ENCODE assay signal across 8 cellular contexts in genomic region chr20:36092424-36093024, GRCh38.
DNase-seq lines count a peak whose midpoint lies in the region; TF ChIP-seq lines count a peak whose summit lies in the region.

No MANE protein-coding gene starts in this region.

- intact Hi-C loops in OCI-LY7 (cut with micrococcal nuclease; ENCODE audit: unreplicated experiment): loop anchor here (10.0 kb wide), 1 partner anchor 328 kb away; no protein-coding TSS in a partner anchor
- intact Hi-C loops in mammary epithelial cell (cut with micrococcal nuclease): loop anchor here (2.0 kb wide), 1 partner anchor 46 kb away; no protein-coding TSS in a partner anchor
- intact Hi-C loops in stomach (cut with DNase I; ENCODE audit: low total_unique reads): no loop called here
- intact Hi-C loops in posterior vena cava (cut with DNase I): loop anchor here in 1 of 2 donors (1.0 kb wide), 1 partner anchor 18 kb away; no protein-coding TSS in a partner anchor

- H3K36me3 ChIP-seq in OCI-LY7 (ENCODE audit: insufficient read depth, low read length) (no peaks in the 10 kb centered on the region), mammary epithelial cell (ENCODE audit: insufficient read depth, low read length) (no peaks in the 10 kb centered on the region), stomach (no peaks in the 10 kb centered on the region)

- CTCF ChIA-PET in OCI-LY7 (lab: Charles Lee; ENCODE audit: unreplicated experiment) (no interaction called here), mammary epithelial cell (lab: Charles Lee; ENCODE audit: low non-redundant PET) (no interaction called here)

- TF ChIP-seq EP300 in stomach (IDR thresholded peaks at IDR 0.05): no peak

- H3K4me1 ChIP-seq in OCI-LY7 (ENCODE audit: insufficient read depth, low read length, poor library complexity, severe bottlenecking): peaks cover 37% of the 10 kb centered on the region
- peaks cover 39% of the 10 kb centered on the region for H3K4me1 ChIP-seq in mammary epithelial cell (ENCODE audit: insufficient read depth, low read length)
- H3K4me1 ChIP-seq in stomach: peaks cover 33 to 55% (median 53%) of the 10 kb centered on the region in 4 donors

- in situ Hi-C loops in mammary epithelial cell (cut with MboI; ENCODE audit: low sequenced_read_pairs in 2 of 2): no loop called here

- H3K27me3 ChIP-seq in mammary epithelial cell (ENCODE audit: insufficient read depth, low read length): no peaks in the 10 kb centered on the region
- H3K27me3 ChIP-seq in stomach: peaks cover 0 to 31% (median 8%) of the 10 kb centered on the region in 3 donors

- H3K9me3 ChIP-seq in OCI-LY7 (ENCODE audit: low read length) (no peaks in the 10 kb centered on the region), mammary epithelial cell (replicated peaks; ENCODE audit: insufficient read depth, low read length) (no peaks in the 10 kb centered on the region), stomach (no peaks in the 10 kb centered on the region)

- BruUV-seq in OCI-LY7 (replicated peaks; lab: Mats Ljungman, UMichigan): no TSS peak
- BruUV-seq in mammary epithelial cell (replicated peaks; lab: Mats Ljungman, UMichigan): no TSS peak

- H3K79me2 ChIP-seq in OCI-LY7 (ENCODE audit: insufficient read depth, low read depth, low read length) (no peaks in the 10 kb centered on the region), mammary epithelial cell (ENCODE audit: insufficient read depth, low read length) (no peaks in the 10 kb centered on the region)

- no peak overlapping the region for H3K27ac ChIP-seq in OCI-LY7 (ENCODE audit: low read depth, low read length, poor library complexity, severe bottlenecking)
- H3K27ac ChIP-seq in mammary epithelial cell (ENCODE audit: insufficient read depth, low read depth, low read length): no peak overlapping the region
- H3K27ac ChIP-seq in stomach: peak overlapping the region; percentile 79 to 96 (median 90)

- peak overlapping the region; percentile 80 for H3K4me2 ChIP-seq in OCI-LY7 (ENCODE audit: low read length)
- H3K4me2 ChIP-seq in mammary epithelial cell (ENCODE audit: insufficient read depth, low read depth, low read length): peak overlapping the region; percentile 95

- no peak for TF ChIP-seq CTCF in GM10266 (IDR thresholded peaks at IDR 0.05; ENCODE audit: control insufficient read depth, insufficient read depth, low read depth, missing control alignments)
- TF ChIP-seq CTCF in OCI-LY7 (conservative IDR thresholded peaks at IDR 0.05; ENCODE audit: low read length): no peak
- TF ChIP-seq CTCF in mammary epithelial cell (conservative IDR thresholded peaks at IDR 0.05 in 1 of 2, IDR thresholded peaks at IDR 0.05 in 1 of 2; ENCODE audit: extremely low read depth in 1 of 2, insufficient read depth in 1 of 2, low read depth in 1 of 2, low read length in 2 of 2): no peak
- no peak for TF ChIP-seq CTCF in stomach (IDR thresholded peaks at IDR 0.05)

- H2AFZ ChIP-seq in OCI-LY7 (ENCODE audit: low read length): peak overlapping the region; percentile 62; the same call in 1 of the 2 replicates
- H2AFZ ChIP-seq in mammary epithelial cell (ENCODE audit: low read depth, low read length): peak overlapping the region; percentile 83

- WGBS in mammary epithelial cell (ENCODE audit: low coverage, missing lambda C conversion rate): 2% methylated on average over 8 of the region's 85 CpGs
- 0 to 1% (median 0%) methylated on average over 2 to 84 of the region's 85 CpGs for WGBS in stomach, 5 donors

- POLR2A ChIA-PET in OCI-LY7 (lab: Charles Lee): no interaction called here

- TF ChIP-seq POLR2A in stomach (IDR thresholded peaks at IDR 0.05): no peak

- H3K4me3 ChIP-seq in OCI-LY7 (ENCODE audit: low read depth, low read length, poor library complexity, severe bottlenecking): peak overlapping the region; percentile 62
- peak overlapping the region; percentile 44 to 93 (median 72) for H3K4me3 ChIP-seq in mammary epithelial cell (replicated peaks in 1 of 3; ENCODE audit: insufficient read depth in 1 of 3, low read depth in 2 of 3, low read length in 3 of 3)
- peak overlapping the region; percentile 72 to 83 (median 74) for H3K4me3 ChIP-seq in stomach

- H3K9ac ChIP-seq in mammary epithelial cell (ENCODE audit: insufficient read depth, low read length): no peak overlapping the region

- H3K9me2 ChIP-seq in OCI-LY7 (ENCODE audit: insufficient read depth, low read length): no peaks in the 10 kb centered on the region

- DNase-seq in GM10266 (ENCODE audit: extremely low spot score) (peak; percentile 70), OCI-LY7 (ENCODE audit: low spot score) (no peak), mammary epithelial cell (no peak), left kidney (ENCODE audit: low read depth, low spot score) (peak; percentile 69), stomach (peak; percentile 53), NCI-H226 (no peak), posterior vena cava (ENCODE audit: low spot score) (no peak), NCI-H187 (lab: John Stamatoyannopoulos, UW) (no peak)

- no peaks in the 10 kb centered on the region for H4K20me1 ChIP-seq in OCI-LY7 (ENCODE audit: insufficient read depth, low read length)
- no peaks in the 10 kb centered on the region for H4K20me1 ChIP-seq in mammary epithelial cell (ENCODE audit: insufficient read depth, low read length)

- dilution Hi-C loops in mammary epithelial cell (cut with HindIII; ENCODE audit: low sequenced_read_pairs): no loop called here

Comparison
In these comparisons a context has a peak if more than half of its experiments do, and no peak if none do; other contexts are left out.
1. DNase-seq: peak in GM10266 (single experiment), left kidney (single experiment) and stomach (single experiment); none in OCI-LY7 (single experiment), mammary epithelial cell (single experiment), NCI-H226 (single experiment), posterior vena cava (single experiment) and NCI-H187 (0 of 2).
2. H3K27ac ChIP-seq: peak in stomach (5 of 5); none in OCI-LY7 (single experiment) and mammary epithelial cell (single experiment).
3. Peak in every context shown above with its lines, with median percentiles within 50 percentile points of each other: H3K4me3 ChIP-seq.